ENCODE assay signal across 13 cellular contexts in the genomic region with DNA sequence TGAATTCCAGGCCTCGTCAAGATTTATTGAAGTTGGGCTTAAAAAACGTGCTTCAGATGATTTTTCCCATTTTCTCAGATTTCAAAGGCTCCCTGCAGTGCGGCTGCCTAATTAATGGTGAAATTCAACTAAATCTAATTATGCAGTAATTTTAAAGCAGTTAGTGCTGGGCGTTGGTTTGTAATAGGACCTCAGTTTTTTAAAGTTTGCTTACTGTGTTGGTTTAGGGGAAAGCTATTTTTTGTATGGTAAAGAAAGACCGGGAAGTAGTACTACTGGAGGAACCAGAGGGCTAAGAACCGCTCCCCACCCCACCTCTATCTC. TPM values are rescaled to one million over a fixed set of nuclear protein-coding genes. Genes with fewer than 3 reads are reported as not detected.
A peak's percentile ranks its signal among the peaks of the same experiment; 100 is the strongest.
DNase-seq lines count a peak whose midpoint lies in the region; ATAC-seq, FAIRE-seq and TF ChIP-seq lines count a peak whose summit lies in the region.
"Had no signal": no experiment of that assay in that cellular context is flagged by ENCODE, and none has a peak within 500 bp of the region (broad histone marks: within the 10 kb centered on the region; RNA-seq: fewer than 3 reads in every experiment).

No MANE protein-coding gene starts in this region.

- H3K27me3 ChIP-seq in liver (ENCODE audit: control insufficient read depth in 4 of 4, insufficient read depth in 4 of 4, low read length in 3 of 4), result no peaks in the 10 kb centered on the region
- H3K27me3 ChIP-seq in HepG2 (ENCODE audit: control insufficient read depth in 1 of 2, insufficient read depth in 2 of 2, low read length in 2 of 2), result no peaks in the 10 kb centered on the region
- H3K27me3 ChIP-seq in fibroblast of lung (ENCODE audit: control insufficient read depth, insufficient read depth, low read length), result no peaks in the 10 kb centered on the region

- FAIRE-seq in HepG2 (lab: Jason Lieb, UNC), result no peak
- FAIRE-seq: TTC549, urothelium cell line had no signal

- H3K4me3 Mint-ChIP-seq in osteocyte (ENCODE audit: unreplicated experiment), result peak overlapping the region; percentile 99
- H3K4me3 Mint-ChIP-seq: activated T-helper 1 cell treated with anti-CD3 and anti-CD28 coated beads, Interleukin-12 subunit alpha, Interleukin-12 subunit beta, Interleukin-2, Interleukin-4 antibody, amounts not matched to agents 30 ng/mL and 10 ng/mL and 1 ng/mL, durations not matched to agents 14 hours and 24 hours and 36 hours; memory B cell had no signal

- H3K9me3 ChIP-seq in liver (ENCODE audit: control insufficient read depth in 4 of 4, low read length in 3 of 4) (no peaks in the 10 kb centered on the region), HepG2 (ENCODE audit: low read length) (no peaks in the 10 kb centered on the region), fibroblast of lung (ENCODE audit: control insufficient read depth, insufficient read depth, low read depth, low read length) (no peaks in the 10 kb centered on the region)

- CTCF ChIA-PET in HepG2 (lab: Yijun Ruan, JAX; ENCODE audit: low intra/inter-chr PET ratio, low total read pairs), result no interaction called here

- DNase-seq in HepG2 (ENCODE audit: low spot score), result no peak
- DNase-seq in fibroblast of lung (ENCODE audit: low read depth in 2 of 2), result peak in 1 of 2 donors; percentile 47
- DNase-seq in osteocyte (ENCODE audit: extremely low spot score, unreplicated experiment), result no peak
- DNase-seq in posterior cingulate gyrus, result no peak

- H2AFZ ChIP-seq in HepG2 (ENCODE audit: low read length) (no peak overlapping the region), fibroblast of lung (ENCODE audit: low read length) (no peak overlapping the region)

- peak overlapping the region; percentile 96 for H3K27ac Mint-ChIP-seq in osteocyte (ENCODE audit: unreplicated experiment)
- H3K27ac Mint-ChIP-seq: memory B cell had no signal

- 52% methylated on average over 6 of the region's 6 CpGs for WGBS in liver
- 97% methylated on average over 6 of the region's 6 CpGs for WGBS in HepG2 (ENCODE audit: low lambda C conversion rate)

- BruUV-seq in HepG2 (replicated peaks; lab: Mats Ljungman, UMichigan), result no TSS peak

- TF ChIP-seq RAD21 in liver (IDR thresholded peaks at IDR 0.05) (no peak), HepG2 (CRISPR knock-in tag; IDR thresholded peaks at IDR 0.05) (no peak)

- peaks cover 58% of the 10 kb centered on the region for H3K4me1 Mint-ChIP-seq in osteocyte (ENCODE audit: unreplicated experiment)

- H4K20me1 ChIP-seq in HepG2 (ENCODE audit: insufficient read depth, low read length) (no peaks in the 10 kb centered on the region), fibroblast of lung (ENCODE audit: control insufficient read depth, extremely low read depth, insufficient read depth, low read length) (no peaks in the 10 kb centered on the region)

- POLR2A ChIA-PET in HepG2 (lab: Yijun Ruan, JAX), result no interaction called here

- H3K4me1 ChIP-seq in liver (ENCODE audit: control insufficient read depth in 4 of 4, insufficient read depth in 4 of 4, low read length in 3 of 4) (peaks cover 7 to 33% (median 19%) of the 10 kb centered on the region in 4 donors), HepG2 (ENCODE audit: insufficient read depth, low read length) (peaks cover 43% of the 10 kb centered on the region), fibroblast of lung (ENCODE audit: control insufficient read depth, extremely low read depth, insufficient read depth, low read length) (peaks cover 2% of the 10 kb centered on the region)

- in situ Hi-C loops in HepG2 (cut with HindIII; ENCODE audit: extremely low pct_ligation_motif_present, low pct_unique_long_range_greater_than_20kb), result loop anchor here (10.0 to 25.0 kb wide), 4 partner anchors 580 to 1667 kb away; no protein-coding TSS in a partner anchor

- TF ChIP-seq POLR2A in HepG2 (IDR thresholded peaks at IDR 0.05; ENCODE audit: insufficient read depth in 1 of 2, low read depth in 2 of 2, low read length in 2 of 2), result no peak

- H3K27ac ChIP-seq in liver (ENCODE audit: low read depth in 1 of 2, low read length in 2 of 2), result peak overlapping the region; percentile 53 to 73
- no peak overlapping the region for H3K27ac ChIP-seq in HepG2 (ENCODE audit: extremely low read length, insufficient read depth, low read length)
- peak overlapping the region; percentile 85 for H3K27ac ChIP-seq in fibroblast of lung (ENCODE audit: insufficient read depth, low read length)

- H3K36me3 Mint-ChIP-seq in osteocyte (ENCODE audit: unreplicated experiment), result peaks cover 71% of the 10 kb centered on the region
- H3K36me3 Mint-ChIP-seq: memory B cell had no signal

- ATAC-seq in HepG2 (no peak), HG02623 (IDR thresholded peaks at IDR 0.05; ENCODE audit: unreplicated experiment) (no peak), HG03520 (IDR thresholded peaks at IDR 0.05; ENCODE audit: unreplicated experiment) (no peak), GM19324 (IDR thresholded peaks at IDR 0.05; ENCODE audit: low FRiP score, unreplicated experiment) (no peak)

- intact Hi-C loops in HepG2 (cut with micrococcal nuclease; ENCODE audit: unreplicated experiment) (no loop called here), posterior cingulate gyrus (cut with DNase I) (loop anchor here (10.0 kb wide), 2 partner anchors 937 to 1927 kb away; no protein-coding TSS in a partner anchor)

- H3K9ac ChIP-seq in liver (ENCODE audit: low read depth in 1 of 2, low read length in 2 of 2), result peak overlapping the region in 1 of 2 donors; percentile 27
- H3K9ac ChIP-seq in HepG2 (ENCODE audit: insufficient read depth, low read depth, low read length), result no peak overlapping the region
- peak overlapping the region; percentile 70 for H3K9ac ChIP-seq in fibroblast of lung (ENCODE audit: insufficient read depth, low read length)

- TF ChIP-seq CTCF in liver (IDR thresholded peaks at IDR 0.05; ENCODE audit: low read depth, low read length, missing input control) (no peak), HepG2 (CRISPR knock-in tag; IDR thresholded peaks at IDR 0.05) (no peak), fibroblast of lung (conservative IDR thresholded peaks at IDR 0.05 in 1 of 2, IDR thresholded peaks at IDR 0.05 in 1 of 2; ENCODE audit: low read depth in 1 of 2, low read length in 2 of 2) (no peak), osteocyte (IDR thresholded peaks at IDR 0.05) (no peak)

- TF ChIP-seq EP300 in HepG2 (IDR thresholded peaks at IDR 0.05; ENCODE audit: low read depth in 2 of 2, low read length in 2 of 2) (no peak), HepG2 (CRISPR knock-in tag; IDR thresholded peaks at IDR 0.05; ENCODE audit: borderline replicate concordance) (no peak)

- H3K9me3 Mint-ChIP-seq in osteocyte (ENCODE audit: unreplicated experiment), result no peaks in the 10 kb centered on the region
- H3K9me3 Mint-ChIP-seq: activated T-helper 1 cell treated with anti-CD3 and anti-CD28 coated beads, Interleukin-12 subunit alpha, Interleukin-12 subunit beta, Interleukin-2, Interleukin-4 antibody, amounts not matched to agents 30 ng/mL and 10 ng/mL and 1 ng/mL, durations not matched to agents 14 hours and 24 hours and 36 hours; memory B cell had no signal

- H3K4me3 ChIP-seq in liver (ENCODE audit: low read depth in 1 of 3, low read length in 3 of 3) (peak overlapping the region in 1 of 3 donors; percentile 81), HepG2 (replicated peaks in 1 of 3; ENCODE audit: insufficient read depth in 1 of 3, low read depth in 2 of 3, low read length in 3 of 3) (no peak overlapping the region), fibroblast of lung (replicated peaks in 1 of 4; ENCODE audit: control extremely low read depth in 1 of 4, insufficient read depth in 1 of 4, low read depth in 3 of 4, low read length in 4 of 4) (peak overlapping the region; percentile 55 to 100 (median 67))

- H3K79me2 ChIP-seq in HepG2 (ENCODE audit: insufficient read depth, low read length), result peaks cover 43% of the 10 kb centered on the region
- H3K79me2 ChIP-seq in fibroblast of lung (ENCODE audit: control insufficient read depth, insufficient read depth, low read length), result peaks cover 99% of the 10 kb centered on the region

- no peaks in the 10 kb centered on the region for H3K27me3 Mint-ChIP-seq in osteocyte (ENCODE audit: unreplicated experiment)

- H3K36me3 ChIP-seq in liver (ENCODE audit: control insufficient read depth in 4 of 4, insufficient read depth in 3 of 4, low read depth in 1 of 4, low read length in 3 of 4) (no peaks in the 10 kb centered on the region), HepG2 (replicated peaks in 1 of 2; ENCODE audit: control insufficient read depth in 1 of 2, insufficient read depth in 2 of 2, low read length in 2 of 2) (peaks cover 1 to 5% of the 10 kb centered on the region in 2 experiments; a peak in 3 of 5 replicates), fibroblast of lung (ENCODE audit: control insufficient read depth, insufficient read depth, low read length) (peaks cover 12% of the 10 kb centered on the region)

- H3K4me2 ChIP-seq in HepG2 (ENCODE audit: low read depth, low read length), result no peak overlapping the region
- peak overlapping the region; percentile 94 for H3K4me2 ChIP-seq in fibroblast of lung (ENCODE audit: extremely low read depth, insufficient read depth, low read length)

RNA-seq across cellular contexts. Expression of a gene that starts 11.6 kb away (rescaled TPM):
- total RNA-seq in liver (1 to 10 TPM; 5.9 to 6.4 TPM), HepG2 (2016; rRNA removed; fragmentation: Illumina TruSeq; extraction: Trizol) (3.5 and 5.0 TPM in 2 replicates), fibroblast of lung (9.2 and 15.7 TPM in 2 replicates), osteocyte (286 and 292 TPM in 2 replicates)
- polyA plus RNA-seq in liver (10 to 100 TPM; 12.0 to 22.4 TPM), HepG2 (2011; rRNA removed) (4.0 and 4.7 TPM in 2 replicates), fibroblast of lung (66.5 and 130 TPM in 2 replicates)
- total RNA-seq in HepG2 (2016; cell fraction: cytosol; rRNA removed; fragmentation: Illumina TruSeq; extraction: Trizol; ENCODE audit: low read depth), result 0.61 and 0.79 TPM in 2 replicates
- 3.8 and 4.3 TPM in 2 replicates for total RNA-seq in HepG2 (2016; cell fraction: insoluble cytoplasmic fraction; rRNA removed; fragmentation: Illumina TruSeq; extraction: Trizol)
- 2.4 and 2.8 TPM in 2 replicates for total RNA-seq in HepG2 (2016; cell fraction: membrane; rRNA removed; fragmentation: Illumina TruSeq; extraction: Trizol)
- total RNA-seq in HepG2 (2016; cell fraction: nucleus; rRNA removed; fragmentation: Illumina TruSeq; extraction: Trizol), result 8.2 and 8.4 TPM in 2 replicates
- polyA plus RNA-seq in HepG2 (2011; cell fraction: cytosol; rRNA removed), result 3.5 and 3.6 TPM in 2 replicates
- polyA plus RNA-seq in HepG2 (2011; cell fraction: nucleus; rRNA removed), result 13.5 and 15.0 TPM in 2 replicates
- polyA plus RNA-seq in HepG2 (2012), result 20.1 and 28.6 TPM in 2 replicates
- polyA plus RNA-seq in HepG2 (2016; cell fraction: cytosol; fragmentation: Illumina TruSeq; extraction: Trizol; ENCODE audit: low read depth), result 0.70 TPM in 2 replicates
- polyA plus RNA-seq in HepG2 (2016; cell fraction: insoluble cytoplasmic fraction; fragmentation: Illumina TruSeq; extraction: Trizol; ENCODE audit: low read depth), result 14.4 and 16.5 TPM in 2 replicates
- polyA plus RNA-seq in HepG2 (2016; cell fraction: membrane; fragmentation: Illumina TruSeq; extraction: Trizol; ENCODE audit: low read depth), result 3.3 and 3.6 TPM in 2 replicates
- 27.1 and 27.3 TPM in 2 replicates for polyA plus RNA-seq in HepG2 (2016; cell fraction: nucleus; fragmentation: Illumina TruSeq; extraction: Trizol; ENCODE audit: insufficient read depth, low read depth)
- polyA minus RNA-seq in HepG2 (2011; rRNA and poly(A)+ RNA removed; ENCODE audit: low replicate concordance), result 15.2 and 51.3 TPM in 2 replicates
- polyA minus RNA-seq in HepG2 (2011; cell fraction: cytosol; rRNA and poly(A)+ RNA removed), result 6.7 and 11.9 TPM in 2 replicates
- 11.7 and 14.2 TPM in 2 replicates for polyA minus RNA-seq in HepG2 (2011; cell fraction: nucleus; rRNA and poly(A)+ RNA removed)
- polyA plus RNA-seq in fibroblast of lung (2012), result 124 and 286 TPM in 2 replicates
- polyA minus RNA-seq in fibroblast of lung (ENCODE audit: low replicate concordance), result 78.0 and 158 TPM in 2 replicates
- total RNA-seq: activated T-helper 1 cell treated with anti-CD3 and anti-CD28 coated beads, Interleukin-12 subunit alpha, Interleukin-12 subunit beta, Interleukin-2, Interleukin-4 antibody, amounts not matched to agents 30 ng/mL and 10 ng/mL and 1 ng/mL, durations not matched to agents 14 hours and 24 hours and 36 hours; OCI-LY7 had no signal

Comparison
In these comparisons a context has a peak if more than half of its experiments do, and no peak if none do; other contexts are left out.
1. H3K4me3 ChIP-seq: peak in fibroblast of lung (4 of 4); none in HepG2 (0 of 3).
2. RNA of a gene that starts 11.6 kb away (total RNA-seq): 286 to 292 TPM in osteocyte; 9.2 to 15.7 TPM in fibroblast of lung, 5.9 to 6.4 TPM in liver and 0.61 to 8.4 TPM in HepG2; every median in the first group is over 10 times any median in the second.